9 cellular contexts compared by ENCODE assay signal in the genomic region with DNA sequence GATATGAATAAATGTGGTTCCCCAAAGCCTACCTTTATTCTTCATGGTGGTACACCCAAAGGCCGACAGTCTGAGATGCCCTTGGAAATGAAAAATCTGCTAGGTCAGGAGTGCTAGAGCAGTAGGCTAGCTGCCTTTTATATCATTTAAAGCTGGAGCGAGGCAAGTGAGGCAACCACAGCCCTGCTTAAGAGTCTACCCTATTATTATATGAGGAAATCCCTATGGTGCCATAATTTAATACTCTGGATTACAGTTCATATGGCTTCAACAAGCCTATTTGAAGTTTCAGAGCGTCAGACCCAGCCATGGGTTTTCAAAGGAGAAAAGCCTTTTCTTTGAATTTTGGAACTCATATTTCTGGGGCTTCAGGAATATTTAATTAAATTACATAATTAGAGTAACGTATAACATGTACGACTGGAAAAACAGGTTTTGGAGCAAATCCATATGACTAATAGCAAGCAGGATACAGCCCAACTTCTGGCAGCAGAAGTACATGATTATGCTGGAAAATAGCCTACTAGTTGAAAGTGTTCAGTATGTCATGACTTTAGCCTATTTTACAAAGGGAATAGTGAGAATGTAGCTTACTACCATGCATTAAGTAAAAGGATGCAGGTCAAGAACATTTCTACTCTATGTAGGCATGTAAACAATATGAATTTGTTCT. TPM values are rescaled to one million over a fixed set of nuclear protein-coding genes. Genes with fewer than 3 reads are reported as not detected.
DNase-seq lines count a peak whose midpoint lies in the region; ATAC-seq and TF ChIP-seq lines count a peak whose summit lies in the region.
"Had no signal": no experiment of that assay in that cellular context is flagged by ENCODE, and none has a peak within 500 bp of the region (broad histone marks: within the 10 kb centered on the region; RNA-seq: fewer than 3 reads in every experiment).

No MANE protein-coding gene starts in this region.

- H3K4me3 Mint-ChIP-seq in GM23338 = no peak overlapping the region

- no peak for ATAC-seq in GM23338

- no peak for TF ChIP-seq CTCF in GM23338 (conservative IDR thresholded peaks at IDR 0.05; ENCODE audit: low read depth in 2 of 2)
- no peak for TF ChIP-seq CTCF in fibroblast of lung (conservative IDR thresholded peaks at IDR 0.05 in 1 of 2, IDR thresholded peaks at IDR 0.05 in 1 of 2; ENCODE audit: low read depth in 1 of 2, low read length in 2 of 2)
- TF ChIP-seq CTCF in stomach (IDR thresholded peaks at IDR 0.05) = no peak

- no peak for TF ChIP-seq POLR2A in stomach (IDR thresholded peaks at IDR 0.05)

- H3K27me3 Mint-ChIP-seq in GM23338 (ENCODE audit: insufficient read depth, low read depth, poor library complexity) = no peaks in the 10 kb centered on the region

- no peak overlapping the region for H3K27ac Mint-ChIP-seq in GM23338

- H3K27ac ChIP-seq in GM23338 (ENCODE audit: low read depth) (no peak overlapping the region), fibroblast of lung (ENCODE audit: insufficient read depth, low read length) (no peak overlapping the region), stomach (peak overlapping the region; percentile 63 to 88 (median 68))
- H3K27ac ChIP-seq: cardiac muscle cell had no signal

- H3K79me2 ChIP-seq in GM23338 (replicated peaks; ENCODE audit: insufficient read depth) = no peaks in the 10 kb centered on the region
- no peaks in the 10 kb centered on the region for H3K79me2 ChIP-seq in fibroblast of lung (ENCODE audit: control insufficient read depth, insufficient read depth, low read length)

- H3K36me3 Mint-ChIP-seq in GM23338 (ENCODE audit: low read depth) = no peaks in the 10 kb centered on the region

- H3K36me3 ChIP-seq in GM23338 (ENCODE audit: insufficient read depth) (no peaks in the 10 kb centered on the region), fibroblast of lung (ENCODE audit: control insufficient read depth, insufficient read depth, low read length) (no peaks in the 10 kb centered on the region), stomach (no peaks in the 10 kb centered on the region)
- H3K36me3 ChIP-seq: cardiac muscle cell had no signal

- DNase-seq in GM23338 (ENCODE audit: low spot score) = no peak
- peak; percentile 40 for DNase-seq in NCI-H510A treated with DMSO at 0.1 percent for 48 hours (lab: John Stamatoyannopoulos, UW)
- DNase-seq in fibroblast of lung (ENCODE audit: low read depth in 2 of 2) = peak; percentile 79 to 93
- no peak for DNase-seq in stomach
- DNase-seq in mesenteric fat pad (ENCODE audit: low spot score) = no peak
- DNase-seq in activated T-cell treated with anti-CD3 and anti-CD28 coated beads, Interleukin-2, amount 50 U/mL, for 1 hour = no peak
- no peak for DNase-seq in GM19240 (ENCODE audit: insufficient read length, low spot score)
- DNase-seq: activated CD4-positive, alpha-beta T cell treated with anti-CD3 and anti-CD28 coated beads, Interleukin-2, amount 50 U/mL, for 1 hour had no signal

- H3K4me1 ChIP-seq in GM23338 (ENCODE audit: insufficient read depth) = peaks cover 8% of the 10 kb centered on the region; the same call in 1 of the 2 replicates
- H3K4me1 ChIP-seq in fibroblast of lung (ENCODE audit: control insufficient read depth, extremely low read depth, insufficient read depth, low read length) = peaks cover 2% of the 10 kb centered on the region
- peaks cover 9 to 22% (median 16%) of the 10 kb centered on the region in 4 donors for H3K4me1 ChIP-seq in stomach

- peak overlapping the region; percentile 94 for H2AFZ ChIP-seq in GM23338
- no peak overlapping the region for H2AFZ ChIP-seq in fibroblast of lung (ENCODE audit: low read length)

- H3K9me3 Mint-ChIP-seq in GM23338 = no peaks in the 10 kb centered on the region

- TF ChIP-seq EP300 in stomach (IDR thresholded peaks at IDR 0.05) = no peak

- no peak overlapping the region for H3K9ac ChIP-seq in fibroblast of lung (ENCODE audit: insufficient read depth, low read length)

- no peaks in the 10 kb centered on the region for H3F3A ChIP-seq in GM23338 (replicated peaks; ENCODE audit: low read depth)

- H3K27me3 ChIP-seq in GM23338 (ENCODE audit: insufficient read depth) = no peaks in the 10 kb centered on the region
- H3K27me3 ChIP-seq in fibroblast of lung (ENCODE audit: control insufficient read depth, insufficient read depth, low read length) = no peaks in the 10 kb centered on the region
- no peaks in the 10 kb centered on the region for H3K27me3 ChIP-seq in stomach
- H3K27me3 ChIP-seq: cardiac muscle cell had no signal

- H3K4me2 ChIP-seq in GM23338 (no peak overlapping the region), fibroblast of lung (ENCODE audit: extremely low read depth, insufficient read depth, low read length) (no peak overlapping the region)

- WGBS in stomach, 5 donors = 32 to 47% (median 38%) methylated on average over 5 of the region's 5 CpGs

- H3K9me3 ChIP-seq in fibroblast of lung (ENCODE audit: control insufficient read depth, insufficient read depth, low read depth, low read length) (no peaks in the 10 kb centered on the region), stomach (no peaks in the 10 kb centered on the region)

- no peaks in the 10 kb centered on the region for H4K20me1 ChIP-seq in GM23338 (replicated peaks; ENCODE audit: insufficient read depth)
- H4K20me1 ChIP-seq in fibroblast of lung (ENCODE audit: control insufficient read depth, extremely low read depth, insufficient read depth, low read length) = no peaks in the 10 kb centered on the region

- H3K4me1 Mint-ChIP-seq in GM23338 = peaks cover 16% of the 10 kb centered on the region

- H3K4me3 ChIP-seq in GM23338 = no peak overlapping the region
- no peak overlapping the region for H3K4me3 ChIP-seq in fibroblast of lung (replicated peaks in 1 of 4; ENCODE audit: control extremely low read depth in 1 of 4, insufficient read depth in 1 of 4, low read depth in 3 of 4, low read length in 4 of 4)
- no peak overlapping the region for H3K4me3 ChIP-seq in stomach
- H3K4me3 ChIP-seq: cardiac muscle cell had no signal

- intact Hi-C loops in stomach (cut with DNase I; ENCODE audit: low total_unique reads) = no loop called here

- H3K9me2 ChIP-seq in GM23338 (ENCODE audit: insufficient read depth) = peaks cover 2% of the 10 kb centered on the region; the same call in 1 of the 2 replicates

TF ChIP-seq in GM23338, 12 proteins besides CTCF, POLR2A, EP300 and RAD21 (continues in another document):
- TF ChIP-seq EZH2 (IDR thresholded peaks at IDR 0.05; ENCODE audit: low read depth, unreplicated experiment) (no peak), STAT1 (IDR thresholded peaks at IDR 0.05; ENCODE audit: unreplicated experiment) (no peak), CREB1 (CRISPR knock-in tag; IDR thresholded peaks at IDR 0.05; ENCODE audit: low read depth) (no peak), NANOG (IDR thresholded peaks at IDR 0.05; ENCODE audit: borderline replicate concordance) (no peak), POLR2AphosphoS5 (IDR thresholded peaks at IDR 0.05; ENCODE audit: low read depth) (no peak)
- TF ChIP-seq, protein P1, sequence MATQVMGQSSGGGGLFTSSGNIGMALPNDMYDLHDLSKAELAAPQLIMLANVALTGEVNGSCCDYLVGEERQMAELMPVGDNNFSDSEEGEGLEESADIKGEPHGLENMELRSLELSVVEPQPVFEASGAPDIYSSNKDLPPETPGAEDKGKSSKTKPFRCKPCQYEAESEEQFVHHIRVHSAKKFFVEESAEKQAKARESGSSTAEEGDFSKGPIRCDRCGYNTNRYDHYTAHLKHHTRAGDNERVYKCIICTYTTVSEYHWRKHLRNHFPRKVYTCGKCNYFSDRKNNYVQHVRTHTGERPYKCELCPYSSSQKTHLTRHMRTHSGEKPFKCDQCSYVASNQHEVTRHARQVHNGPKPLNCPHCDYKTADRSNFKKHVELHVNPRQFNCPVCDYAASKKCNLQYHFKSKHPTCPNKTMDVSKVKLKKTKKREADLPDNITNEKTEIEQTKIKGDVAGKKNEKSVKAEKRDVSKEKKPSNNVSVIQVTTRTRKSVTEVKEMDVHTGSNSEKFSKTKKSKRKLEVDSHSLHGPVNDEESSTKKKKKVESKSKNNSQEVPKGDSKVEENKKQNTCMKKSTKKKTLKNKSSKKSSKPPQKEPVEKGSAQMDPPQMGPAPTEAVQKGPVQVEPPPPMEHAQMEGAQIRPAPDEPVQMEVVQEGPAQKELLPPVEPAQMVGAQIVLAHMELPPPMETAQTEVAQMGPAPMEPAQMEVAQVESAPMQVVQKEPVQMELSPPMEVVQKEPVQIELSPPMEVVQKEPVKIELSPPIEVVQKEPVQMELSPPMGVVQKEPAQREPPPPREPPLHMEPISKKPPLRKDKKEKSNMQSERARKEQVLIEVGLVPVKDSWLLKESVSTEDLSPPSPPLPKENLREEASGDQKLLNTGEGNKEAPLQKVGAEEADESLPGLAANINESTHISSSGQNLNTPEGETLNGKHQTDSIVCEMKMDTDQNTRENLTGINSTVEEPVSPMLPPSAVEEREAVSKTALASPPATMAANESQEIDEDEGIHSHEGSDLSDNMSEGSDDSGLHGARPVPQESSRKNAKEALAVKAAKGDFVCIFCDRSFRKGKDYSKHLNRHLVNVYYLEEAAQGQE (IDR thresholded peaks at IDR 0.05; ENCODE audit: unreplicated experiment) = no peak
- TF ChIP-seq, protein P2, sequence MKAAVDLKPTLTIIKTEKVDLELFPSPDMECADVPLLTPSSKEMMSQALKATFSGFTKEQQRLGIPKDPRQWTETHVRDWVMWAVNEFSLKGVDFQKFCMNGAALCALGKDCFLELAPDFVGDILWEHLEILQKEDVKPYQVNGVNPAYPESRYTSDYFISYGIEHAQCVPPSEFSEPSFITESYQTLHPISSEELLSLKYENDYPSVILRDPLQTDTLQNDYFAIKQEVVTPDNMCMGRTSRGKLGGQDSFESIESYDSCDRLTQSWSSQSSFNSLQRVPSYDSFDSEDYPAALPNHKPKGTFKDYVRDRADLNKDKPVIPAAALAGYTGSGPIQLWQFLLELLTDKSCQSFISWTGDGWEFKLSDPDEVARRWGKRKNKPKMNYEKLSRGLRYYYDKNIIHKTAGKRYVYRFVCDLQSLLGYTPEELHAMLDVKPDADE (IDR thresholded peaks at IDR 0.05) = no peak

RNA-seq across cellular contexts. Expression of a gene that starts 18.0 kb away (rescaled TPM):
- total RNA-seq in GM23338 (2014; rRNA removed; shearing (Covaris generic)) = 165 and 210 TPM in 2 replicates
- polyA plus RNA-seq in GM23338 (2016; fragmentation: Nextera tagmentation; extraction: Ambion mirVana) (398 and 476 TPM in 2 replicates), fibroblast of lung (19.3 and 27.2 TPM in 2 replicates), stomach (10 to 100 TPM; 44.7 to 56.1 (median 48.1) TPM)
- total RNA-seq in fibroblast of lung (57.0 and 67.2 TPM in 2 replicates), stomach (100 to 1,000 TPM; 110 to 291 (median 159) TPM), mesenteric fat pad (85.7 TPM)
- polyA plus RNA-seq in fibroblast of lung (2012) = 42.8 and 44.9 TPM in 2 replicates
- 1.5 and 12.5 TPM in 2 replicates for polyA minus RNA-seq in fibroblast of lung (ENCODE audit: low replicate concordance)

RNA-seq across cellular contexts. Expression of a gene that starts 35.9 kb away (rescaled TPM):
- 24.4 and 24.5 TPM in 2 replicates for total RNA-seq in GM23338 (2014; rRNA removed; shearing (Covaris generic))
- 12.8 and 14.4 TPM in 2 replicates for polyA plus RNA-seq in GM23338 (2016; fragmentation: Nextera tagmentation; extraction: Ambion mirVana)
- total RNA-seq in fibroblast of lung = 12.6 and 19.3 TPM in 2 replicates
- polyA plus RNA-seq in fibroblast of lung = 19.2 and 20.9 TPM in 2 replicates
- polyA plus RNA-seq in fibroblast of lung (2012) = 16.2 and 17.0 TPM in 2 replicates
- polyA minus RNA-seq in fibroblast of lung (ENCODE audit: low replicate concordance) = 26.2 and 41.4 TPM in 2 replicates
- total RNA-seq in stomach = 10 to 100 TPM in 4 of 5 donors, 1 to 10 TPM in 1; 8.4 to 37.1 (median 22.8) TPM
- 1 to 10 TPM; 4.3 to 7.2 (median 4.6) TPM for polyA plus RNA-seq in stomach
- 31.8 TPM for total RNA-seq in mesenteric fat pad

Comparison
In these comparisons a context has a peak if more than half of its experiments do, and no peak if none do; other contexts are left out.
1. DNase-seq: peak in NCI-H510A treated with DMSO at 0.1 percent for 48 hours (single experiment) and fibroblast of lung (2 of 2); none in GM23338 (single experiment), stomach (single experiment), mesenteric fat pad (single experiment), activated T-cell treated with anti-CD3 and anti-CD28 coated beads, Interleukin-2, amount 50 U/mL, for 1 hour (single experiment) and GM19240 (single experiment).
2. H3K27ac ChIP-seq: peak in stomach (5 of 5); none in GM23338 (single experiment) and fibroblast of lung (single experiment).